In genomic region chr20:25058051-25058796, GRCh38 we compare ENCODE assay signal across 8 cellular contexts. TPM values are rescaled to one million over a fixed set of nuclear protein-coding genes. Genes with fewer than 3 reads are reported as not detected.
DNase-seq lines count a peak whose midpoint lies in the region; ATAC-seq, FAIRE-seq and TF ChIP-seq lines count a peak whose summit lies in the region.

Gene ACSS1, minus strand, starts transcription at chr20:25058139. Its CDS starts 37 bp downstream, at chr20:25058102.

- H3K27me3 ChIP-seq in CD4-positive, alpha-beta T cell (ENCODE audit: control insufficient read depth, insufficient read depth, low read length), result no peaks in the 10 kb centered on the region
- peaks cover 34% of the 10 kb centered on the region for H3K27me3 ChIP-seq in keratinocyte (ENCODE audit: control insufficient read depth, extremely low read depth, insufficient read depth, low read length)

- H3K9me3 ChIP-seq in CD4-positive, alpha-beta T cell (ENCODE audit: control insufficient read depth, low read length), result no peaks in the 10 kb centered on the region
- no peaks in the 10 kb centered on the region for H3K9me3 ChIP-seq in keratinocyte (ENCODE audit: control insufficient read depth, low read depth, low read length)

- H3K9ac ChIP-seq in keratinocyte (ENCODE audit: control insufficient read depth, extremely low read depth, insufficient read depth, low read length), result peak within 1 kb of the TSS; percentile 73

- no peaks in the 10 kb centered on the region for H3K27me3 Mint-ChIP-seq in CD4-positive, alpha-beta T cell

- no peaks in the 10 kb centered on the region for H4K20me1 ChIP-seq in keratinocyte (ENCODE audit: control insufficient read depth, extremely low read depth, insufficient read depth, low read length)

- no peak for TF ChIP-seq CTCF in CD4-positive, alpha-beta T cell (IDR thresholded peaks at IDR 0.05)
- TF ChIP-seq CTCF in keratinocyte (optimal IDR thresholded peaks at IDR 0.05 in 1 of 3, IDR thresholded peaks at IDR 0.05 in 1 of 3, conservative IDR thresholded peaks at IDR 0.05 in 1 of 3; ENCODE audit: extremely low read depth in 1 of 3, insufficient read depth in 2 of 3, low read length in 3 of 3), result no peak

- H3K4me3 Mint-ChIP-seq in CD4-positive, alpha-beta T cell, result peak within 1 kb of the TSS; percentile 88

- no peaks in the 10 kb centered on the region for H3K79me2 ChIP-seq in keratinocyte (ENCODE audit: control insufficient read depth, insufficient read depth, low read length)

- peak within 1 kb of the TSS; percentile 89 for H3K27ac ChIP-seq in CD4-positive, alpha-beta T cell (ENCODE audit: low read depth, low read length)
- peak within 1 kb of the TSS; percentile 26 for H3K27ac ChIP-seq in keratinocyte (ENCODE audit: control insufficient read depth, insufficient read depth, low read length)

- CTCF ChIA-PET in CD4-positive, alpha-beta T cell (lab: Charles Lee), result interaction anchor here (1.2 to 3.6 kb wide), 2 partner anchors 64 to 136 kb away, joined by 3 to 13 read pairs; no protein-coding TSS in a partner anchor

- POLR2A ChIA-PET in CD4-positive, alpha-beta T cell (lab: Charles Lee), result interaction anchor here (0.5 to 3.5 kb wide), 25 partner anchors 10 to 1708 kb away, joined by 3 to 77 read pairs (median 4); partner anchors contain the start of genes APMAP, CST7, ENTPD6 and GINS1

- peaks cover 13% of the 10 kb centered on the region for H3K36me3 Mint-ChIP-seq in CD4-positive, alpha-beta T cell (ENCODE audit: low read depth)

- peaks cover 59% of the 10 kb centered on the region for H3K4me1 Mint-ChIP-seq in CD4-positive, alpha-beta T cell (ENCODE audit: low read depth)

- no peaks in the 10 kb centered on the region for H3K9me1 ChIP-seq in keratinocyte (ENCODE audit: control insufficient read depth, extremely low read depth, insufficient read depth, low read length)

- intact Hi-C loops in CD4-positive, alpha-beta T cell (cut with DNase I, micrococcal nuclease), result loop anchor here in 1 of 2 experiments (5.0 to 10.0 kb wide), 4 partner anchors 189 to 1706 kb away; partner anchors contain the start of genes ABHD12, NAPB, NXT1 and PYGB

- dilution Hi-C loops in keratinocyte (cut with MboI; ENCODE audit: extremely low pct_ligation_motif_present, low sequenced_read_pairs), result no loop called here

- peak within 1 kb of the TSS; percentile 91 for H3K4me2 ChIP-seq in keratinocyte (ENCODE audit: control insufficient read depth, extremely low read depth, insufficient read depth, low read depth, low read length)

- no peaks in the 10 kb centered on the region for H3K36me3 ChIP-seq in keratinocyte (ENCODE audit: control insufficient read depth in 2 of 2, extremely low read depth in 1 of 2, insufficient read depth in 2 of 2, low read length in 2 of 2)

- H3K4me1 ChIP-seq in keratinocyte (ENCODE audit: control insufficient read depth, extremely low read depth, insufficient read depth, low read length), result peaks cover 12% of the 10 kb centered on the region

- no peaks in the 10 kb centered on the region for H3K9me3 Mint-ChIP-seq in CD4-positive, alpha-beta T cell

- peak; percentile 56 to 76 (median 67) for DNase-seq in CD4-positive, alpha-beta T cell
- peak; percentile 67 for DNase-seq in T-helper 22 cell (ENCODE audit: low read depth)
- peak; percentile 56 for DNase-seq in astrocyte of the hippocampus (ENCODE audit: low read depth, low spot score)
- no peak for DNase-seq in keratinocyte (ENCODE audit: low read depth, low spot score)
- DNase-seq in stimulated activated CD4-positive, alpha-beta T cell treated with anti-CD3 and anti-CD28 coated beads, Interleukin-15, amount 100 ng/mL, for 24 hours, result peak; percentile 78
- no peak for DNase-seq in middle frontal gyrus (ENCODE audit: extremely low spot score, low spot score)

- no peak for FAIRE-seq in keratinocyte (lab: Jason Lieb, UNC)

- peak within 1 kb of the TSS; percentile 88 for H3K27ac Mint-ChIP-seq in CD4-positive, alpha-beta T cell

- ATAC-seq in CD4-positive, alpha-beta T cell (ENCODE audit: poor library complexity), result peak; percentile 72
- peak; percentile 66 for ATAC-seq in GM19328 (IDR thresholded peaks at IDR 0.05; ENCODE audit: unreplicated experiment)
- ATAC-seq in HG03460 (IDR thresholded peaks at IDR 0.05; ENCODE audit: unreplicated experiment), result peak; percentile 57

- peak within 1 kb of the TSS; percentile 44 to 68 (median 68) for H3K4me3 ChIP-seq in keratinocyte (ENCODE audit: control insufficient read depth in 2 of 3, extremely low read depth in 1 of 3, insufficient read depth in 2 of 3, low read depth in 1 of 3, low read length in 3 of 3)

- H2AFZ ChIP-seq in keratinocyte (ENCODE audit: control insufficient read depth, low read length), result peak within 1 kb of the TSS; percentile 84

RNA-seq across cellular contexts. Expression of gene ACSS1, which starts in this region (rescaled TPM):
- 10 to 100 TPM; 18.9 TPM for total RNA-seq in CD4-positive, alpha-beta T cell
- 1.1 to 1.7 TPM (median 1.5 TPM) in 3 replicates for polyA plus RNA-seq in keratinocyte
- polyA plus RNA-seq in keratinocyte (2011; ENCODE audit: low read depth), result 0.27 TPM
- polyA plus RNA-seq in keratinocyte (2011; cell fraction: cytosol; rRNA removed), result 0.57 and 0.64 TPM in 2 replicates
- 1.4 and 1.8 TPM in 2 replicates for polyA plus RNA-seq in keratinocyte (2011; cell fraction: nucleus; rRNA removed)
- 1.3 and 1.4 TPM in 2 replicates for polyA plus RNA-seq in keratinocyte (2012; ENCODE audit: low replicate concordance)
- 2.2 to 3.1 TPM (median 2.4 TPM) in 3 replicates for polyA minus RNA-seq in keratinocyte
- 1.3 TPM for polyA minus RNA-seq in keratinocyte (2011; cell fraction: cytosol; rRNA and poly(A)+ RNA removed)
- polyA minus RNA-seq in keratinocyte (2011; cell fraction: nucleus; rRNA and poly(A)+ RNA removed), result 0.74 and 1.2 TPM in 2 replicates

Comparison
In these comparisons a context has a peak if more than half of its experiments do, and no peak if none do; other contexts are left out.
1. DNase-seq: peak in CD4-positive, alpha-beta T cell (10 of 10), T-helper 22 cell (single experiment), astrocyte of the hippocampus (single experiment) and stimulated activated CD4-positive, alpha-beta T cell treated with anti-CD3 and anti-CD28 coated beads, Interleukin-15, amount 100 ng/mL, for 24 hours (single experiment); none in keratinocyte (single experiment) and middle frontal gyrus (single experiment).
2. Peak in every context shown above with its lines, with median percentiles within 50 percentile points of each other: ATAC-seq.